ENCODE assay signal across 8 cellular contexts in genomic region chr3:195824425-195825190, GRCh38. TPM values are rescaled to one million over a fixed set of nuclear protein-coding genes. Genes with fewer than 3 reads are reported as not detected.
"Had no signal": no experiment of that assay in that cellular context is flagged by ENCODE, and none has a peak within 500 bp of the region (broad histone marks: within the 10 kb centered on the region; RNA-seq: fewer than 3 reads in every experiment).

No MANE protein-coding gene starts in this region.

RNA-seq across cellular contexts. Expression of gene MUC4, which starts 12.9 kb away (rescaled TPM):
- total RNA-seq: naive thymus-derived CD8-positive, alpha-beta T cell; occipital lobe; osteocyte; posterior vena cava; pulmonary artery endothelial cell; smooth muscle cell; spleen; suprapubic skin had no signal
